Comparison of ENCODE assay signal across 8 cellular contexts in the genomic region with DNA sequence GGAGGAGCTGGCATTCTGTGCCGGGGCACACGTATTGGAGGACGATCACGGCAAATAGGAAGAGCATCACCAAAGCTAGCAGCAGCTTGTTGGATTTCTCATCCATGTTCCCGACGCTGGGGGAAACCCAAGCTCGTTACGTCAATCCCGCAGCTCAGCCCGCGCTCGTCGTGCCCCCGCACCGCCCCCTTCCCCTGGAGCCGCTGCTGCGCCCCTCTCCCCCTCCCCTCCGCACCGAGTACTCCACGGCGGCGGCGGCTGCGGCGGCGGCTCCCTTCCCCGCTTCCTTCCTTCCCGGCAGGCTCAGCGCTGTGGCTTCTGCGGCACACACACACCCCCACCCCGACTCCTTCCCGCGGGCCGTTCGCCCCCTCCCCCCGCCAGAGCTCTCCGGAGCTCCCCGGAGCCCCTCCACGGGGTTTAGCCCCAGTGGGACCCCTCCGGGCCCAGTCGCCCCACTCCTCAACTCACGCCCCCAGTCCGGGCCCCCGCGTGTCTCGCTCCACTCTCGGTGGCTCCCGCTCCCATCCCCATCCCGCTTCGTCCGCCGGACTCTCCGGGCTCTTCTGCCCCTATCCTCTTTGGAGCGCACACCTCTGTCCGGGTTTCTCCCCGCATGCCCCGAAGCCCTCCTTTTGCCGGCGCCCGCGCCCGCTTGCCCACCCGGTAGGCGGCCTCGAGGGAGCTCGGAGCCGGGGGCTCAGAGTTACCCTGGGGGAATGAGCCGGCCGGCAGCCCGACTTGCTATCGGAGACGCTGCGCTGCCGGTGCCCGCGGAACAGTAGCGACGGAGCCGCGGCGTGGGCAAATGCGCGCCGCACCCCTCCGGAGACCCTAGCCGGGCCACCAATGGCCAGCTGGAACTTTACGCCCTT. TPM values are rescaled to one million over a fixed set of nuclear protein-coding genes. Genes with fewer than 3 reads are reported as not detected.
A peak's percentile ranks its signal among the peaks of the same experiment; 100 is the strongest.
DNase-seq lines count a peak whose midpoint lies in the region; ATAC-seq, FAIRE-seq and TF ChIP-seq lines count a peak whose summit lies in the region.

No MANE protein-coding gene starts in this region.

- peak overlapping the region; percentile 82 for H3K4me3 Mint-ChIP-seq in progenitor cell of endocrine pancreas (ENCODE audit: low read depth)

- no peaks in the 10 kb centered on the region for H3K9me3 ChIP-seq in GM23248 (ENCODE audit: low read depth)
- no peaks in the 10 kb centered on the region for H3K9me3 ChIP-seq in RWPE2 (ENCODE audit: severe bottlenecking)
- H3K9me3 ChIP-seq in osteoblast (ENCODE audit: low read depth, low read length) = no peaks in the 10 kb centered on the region

- no peak overlapping the region for H2AFZ ChIP-seq in GM23248
- no peak overlapping the region for H2AFZ ChIP-seq in osteoblast (ENCODE audit: low read length)

- H3K27ac ChIP-seq in GM23248 = no peak overlapping the region
- H3K27ac ChIP-seq in RWPE2 (ENCODE audit: poor library complexity, severe bottlenecking) = no peak overlapping the region
- H3K27ac ChIP-seq in osteoblast (ENCODE audit: low read depth, low read length) = no peak overlapping the region

- no peaks in the 10 kb centered on the region for H3F3A ChIP-seq in GM23248 (ENCODE audit: insufficient read depth)

- peak; percentile 12 for DNase-seq in GM23248
- no peak for DNase-seq in RWPE2 (ENCODE audit: low spot score)
- peak; percentile 9 for DNase-seq in fibroblast of mammary gland (ENCODE audit: low read depth)
- peak; percentile 54 for DNase-seq in progenitor cell of endocrine pancreas (ENCODE audit: low spot score, unreplicated experiment)
- no peak for DNase-seq in osteoblast (ENCODE audit: insufficient read length, low spot score, missing footprints)
- no peak for DNase-seq in SIG-M5 treated with dmso at 0.1 percent for 504 hours (lab: John Stamatoyannopoulos, UW; ENCODE audit: unreplicated experiment)
- no peak for DNase-seq in GM19239 (ENCODE audit: insufficient read length, low spot score)
- DNase-seq in NOMO-1 treated with DMSO at 0.1 percent for 48 hours (lab: John Stamatoyannopoulos, UW; ENCODE audit: unreplicated experiment) = no peak

- 0 to 2% methylated on average over 1 to 29 of the region's 87 CpGs for WGBS in GM23248 (ENCODE audit: low coverage in 1 of 2, low lambda C conversion rate in 2 of 2, missing lambda C conversion rate in 2 of 2), 2 experiments

- H3K9me2 ChIP-seq in GM23248 (ENCODE audit: insufficient read depth) = no peaks in the 10 kb centered on the region

- ATAC-seq in RWPE2 (ENCODE audit: low read depth) = peak; percentile 51

- no peaks in the 10 kb centered on the region for H3K36me3 Mint-ChIP-seq in progenitor cell of endocrine pancreas (ENCODE audit: insufficient read depth)

- H3K4me1 ChIP-seq in GM23248 (ENCODE audit: insufficient read depth) (no peaks in the 10 kb centered on the region), RWPE2 (ENCODE audit: insufficient read depth, poor library complexity, severe bottlenecking) (no peaks in the 10 kb centered on the region), osteoblast (ENCODE audit: insufficient read depth, low read length) (no peaks in the 10 kb centered on the region)

- no peak for FAIRE-seq in GM19239 (lab: Jason Lieb, UNC)

- H3K79me2 ChIP-seq in GM23248 (ENCODE audit: insufficient read depth) (no peaks in the 10 kb centered on the region), osteoblast (ENCODE audit: insufficient read depth, low read length) (no peaks in the 10 kb centered on the region)

- TF ChIP-seq CTCF in RWPE2 (IDR thresholded peaks at IDR 0.05; ENCODE audit: poor library complexity, severe bottlenecking) (no peak), fibroblast of mammary gland (conservative IDR thresholded peaks at IDR 0.05; ENCODE audit: control insufficient read depth, insufficient read depth, low read depth, low read length) (no peak), progenitor cell of endocrine pancreas (IDR thresholded peaks at IDR 0.05; ENCODE audit: unreplicated experiment) (no peak), osteoblast (IDR thresholded peaks at IDR 0.05; ENCODE audit: extremely low read depth, low read depth, low read length) (no peak)

- H3K4me2 ChIP-seq in GM23248 (ENCODE audit: unreplicated experiment) = no peak overlapping the region
- no peak overlapping the region for H3K4me2 ChIP-seq in osteoblast (ENCODE audit: insufficient read depth, low read length)

- peak overlapping the region; percentile 35 for H3K4me3 ChIP-seq in GM23248
- H3K4me3 ChIP-seq in RWPE2 (ENCODE audit: severe bottlenecking) = peak overlapping the region; percentile 36
- H3K4me3 ChIP-seq in fibroblast of mammary gland (ENCODE audit: control insufficient read depth, low read depth, low read length) = no peak overlapping the region
- no peak overlapping the region for H3K4me3 ChIP-seq in osteoblast (ENCODE audit: insufficient read depth, low read length)

- H3K27me3 ChIP-seq in GM23248 (replicated peaks; ENCODE audit: insufficient read depth) (no peaks in the 10 kb centered on the region), RWPE2 (ENCODE audit: insufficient read depth, poor library complexity, severe bottlenecking) (no peaks in the 10 kb centered on the region), osteoblast (ENCODE audit: insufficient read depth, low read length) (peaks cover 27% of the 10 kb centered on the region)

- H3K27me3 Mint-ChIP-seq in progenitor cell of endocrine pancreas = peaks cover 50% of the 10 kb centered on the region

- H4K20me1 ChIP-seq in GM23248 (ENCODE audit: insufficient read depth) (no peaks in the 10 kb centered on the region), osteoblast (ENCODE audit: insufficient read depth, low read length) (no peaks in the 10 kb centered on the region)

- H3K36me3 ChIP-seq in GM23248 (ENCODE audit: low read depth) (no peaks in the 10 kb centered on the region), RWPE2 (ENCODE audit: low read depth) (no peaks in the 10 kb centered on the region), osteoblast (ENCODE audit: insufficient read depth, low read length) (no peaks in the 10 kb centered on the region)

- in situ Hi-C loops in GM23248 (cut with MboI) = no loop called here

- H3K27ac Mint-ChIP-seq in progenitor cell of endocrine pancreas = peak overlapping the region; percentile 62

- H3K4me1 Mint-ChIP-seq in progenitor cell of endocrine pancreas (ENCODE audit: low read depth) = peaks cover 21% of the 10 kb centered on the region

- H3K9me3 Mint-ChIP-seq in progenitor cell of endocrine pancreas (ENCODE audit: low read depth) = no peaks in the 10 kb centered on the region

- H3K9ac ChIP-seq in GM23248 = no peak overlapping the region

RNA-seq across cellular contexts. Expression of a gene that starts 1.0 kb away (rescaled TPM):
- total RNA-seq in GM23248 (2014; rRNA removed; shearing (Covaris generic)) = not detected in 2 replicates
- polyA plus RNA-seq in GM23248 (2016; fragmentation: Nextera tagmentation; extraction: Ambion mirVana) = not detected in 2 replicates
- 14.8 and 23.6 TPM in 2 replicates for total RNA-seq in progenitor cell of endocrine pancreas
- total RNA-seq in osteoblast = under 0.01 TPM in 1 of 2 replicates, not detected in the other

Comparison
In these comparisons a context has a peak if more than half of its experiments do, and no peak if none do; other contexts are left out.
1. DNase-seq: peak in GM23248 (single experiment), fibroblast of mammary gland (single experiment) and progenitor cell of endocrine pancreas (single experiment); none in RWPE2 (single experiment), osteoblast (single experiment), SIG-M5 treated with dmso at 0.1 percent for 504 hours (single experiment), GM19239 (single experiment) and NOMO-1 treated with DMSO at 0.1 percent for 48 hours (single experiment).
2. H3K4me3 ChIP-seq: peak in GM23248 (single experiment) and RWPE2 (single experiment); none in fibroblast of mammary gland (single experiment) and osteoblast (single experiment).
3. RNA of a gene that starts 1.0 kb away (total RNA-seq): 14.8 to 23.6 TPM in progenitor cell of endocrine pancreas; not detected in GM23248 and under 0.01 TPM in osteoblast; every median in the first group is over 10 times any median in the second.